Comparison of ENCODE assay signal across 22 cellular contexts in the genomic region with DNA sequence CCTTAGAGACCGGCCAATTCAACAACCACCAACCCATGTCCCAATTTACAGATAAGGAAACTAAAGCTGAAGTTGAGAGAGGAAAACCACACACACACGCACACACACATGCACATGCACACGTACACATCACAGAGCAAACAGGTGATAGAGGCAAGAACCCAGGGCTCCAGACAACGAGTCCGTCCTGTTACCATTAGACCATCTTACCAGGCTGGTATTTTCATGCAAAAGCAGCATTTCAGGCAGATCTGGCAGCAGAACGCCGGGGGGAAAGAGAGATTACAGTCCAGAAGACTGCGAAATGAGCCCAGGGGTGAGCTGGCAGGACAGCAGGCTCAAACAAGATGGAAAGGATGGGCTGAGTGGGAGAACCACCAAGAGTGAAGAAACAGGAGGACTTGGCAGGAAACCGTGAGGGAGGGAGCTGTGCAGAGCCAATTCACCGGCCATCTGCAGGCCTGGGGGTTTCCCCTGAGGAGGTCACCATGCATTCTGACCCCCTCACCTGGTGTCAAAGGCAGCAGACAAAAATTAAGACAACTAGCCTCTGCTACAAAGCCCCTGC. TPM values are rescaled to one million over a fixed set of nuclear protein-coding genes. Genes with fewer than 3 reads are reported as not detected.
DNase-seq lines count a peak whose midpoint lies in the region; FAIRE-seq and TF ChIP-seq lines count a peak whose summit lies in the region.
"Had no signal": no experiment of that assay in that cellular context is flagged by ENCODE, and none has a peak within 500 bp of the region (broad histone marks: within the 10 kb centered on the region; RNA-seq: fewer than 3 reads in every experiment).

No MANE protein-coding gene starts in this region.

- no peak for TF ChIP-seq CTCF in GM10248 (IDR thresholded peaks at IDR 0.05; ENCODE audit: control extremely low read depth, extremely low read depth, low read depth, missing control alignments)
- TF ChIP-seq CTCF in bronchial epithelial cell (IDR thresholded peaks at IDR 0.05; ENCODE audit: insufficient read depth, low read length, severe bottlenecking), result no peak

- DNase-seq in CD8-positive, alpha-beta memory T cell, result no peak
- DNase-seq in GM10248 (ENCODE audit: extremely low spot score), result peak; percentile 34
- peak; percentile 23 for DNase-seq in bronchial epithelial cell (ENCODE audit: low read depth)
- no peak for DNase-seq in immature natural killer cell
- no peak for DNase-seq in NCI-H2227 (lab: John Stamatoyannopoulos, UW; ENCODE audit: unreplicated experiment)
- no peak for DNase-seq in SW 1271 (lab: John Stamatoyannopoulos, UW)
- DNase-seq in SW480 (ENCODE audit: low spot score), result no peak
- DNase-seq: activated CD4-positive, CD25-positive, alpha-beta regulatory T cell treated with anti-CD3 and anti-CD28 coated beads, Interleukin-2, amount 50 U/mL, for 72 hours; adrenal gland; dermis blood vessel endothelial cell; foreskin keratinocyte; NCI-H1092 treated with DMSO at 0.1 percent for 48 hours; NCI-H1930; OCI-M1; Right ventricle myocardium superior; stimulated activated CD4-positive, alpha-beta T cell treated with anti-CD3 and anti-CD28 coated beads, Interleukin-1b, Interleukin-23, amount 100 ng/mL, for 48 hours had no signal

- H3K4me1 Mint-ChIP-seq in CD8-positive, alpha-beta memory T cell, result peaks cover 0 to 15% (median 10%) of the 10 kb centered on the region in 3 donors
- H3K4me1 Mint-ChIP-seq in immature natural killer cell, result peaks cover 12 to 14% of the 10 kb centered on the region in 2 donors

- POLR2A ChIA-PET in CD8-positive, alpha-beta memory T cell (lab: Charles Lee), result no interaction called here
- POLR2A ChIA-PET in GM10248 (lab: Yijun Ruan, JAX), result interaction anchor here (0.7 kb wide), 1 partner anchor 908 kb away, joined by 4 read pairs; no protein-coding TSS in a partner anchor

- no peaks in the 10 kb centered on the region for H3K36me3 ChIP-seq in CD8-positive, alpha-beta memory T cell (ENCODE audit: insufficient read depth, low read length)
- no peaks in the 10 kb centered on the region for H3K36me3 ChIP-seq in bronchial epithelial cell (ENCODE audit: control insufficient read depth, insufficient read depth, low read length)
- H3K36me3 ChIP-seq: breast epithelium had no signal

- H3K4me3 Mint-ChIP-seq in CD8-positive, alpha-beta memory T cell, result peak overlapping the region in 1 of 7 donors; percentile 32
- H3K4me3 Mint-ChIP-seq in immature natural killer cell, result no peak overlapping the region
- H3K4me3 Mint-ChIP-seq: stimulated activated memory B cell treated with anti-CD40 and anti-IgM and Interleukin-4, amounts not matched to agents 10 μg/mL and 1 μg/mL and 100 μg/mL, for 72 hours had no signal

- H3K27ac Mint-ChIP-seq in CD8-positive, alpha-beta memory T cell, result peak overlapping the region in 7 of 8 donors; percentile 60 to 93 (median 74)
- H3K27ac Mint-ChIP-seq in immature natural killer cell, result peak overlapping the region in 5 of 6 donors; percentile 17 to 89 (median 76)
- H3K27ac Mint-ChIP-seq: stimulated activated memory B cell treated with anti-CD40 and anti-IgM and Interleukin-4, amounts not matched to agents 10 μg/mL and 1 μg/mL and 100 μg/mL, for 72 hours had no signal

- H3K27me3 Mint-ChIP-seq in CD8-positive, alpha-beta memory T cell, result no peaks in the 10 kb centered on the region
- H3K27me3 Mint-ChIP-seq in immature natural killer cell (ENCODE audit: low read depth in 3 of 3), result peaks cover 0 to 2% (median 0%) of the 10 kb centered on the region in 3 donors
- H3K27me3 Mint-ChIP-seq: stimulated activated memory B cell treated with anti-CD40 and anti-IgM and Interleukin-4, amounts not matched to agents 10 μg/mL and 1 μg/mL and 100 μg/mL, for 72 hours had no signal

- H3K9me3 ChIP-seq in CD8-positive, alpha-beta memory T cell (ENCODE audit: low read length), result no peaks in the 10 kb centered on the region
- H3K9me3 ChIP-seq: adrenal gland, breast epithelium, suprapubic skin had no signal

- no peaks in the 10 kb centered on the region for H3K4me1 ChIP-seq in CD8-positive, alpha-beta memory T cell (ENCODE audit: insufficient read depth, low read length)
- H3K4me1 ChIP-seq: adrenal gland, breast epithelium, foreskin keratinocyte, suprapubic skin had no signal

- H3K27me3 ChIP-seq in CD8-positive, alpha-beta memory T cell (ENCODE audit: insufficient read depth, low read length, poor library complexity, severe bottlenecking), result no peaks in the 10 kb centered on the region
- H3K27me3 ChIP-seq in bronchial epithelial cell (ENCODE audit: control insufficient read depth, insufficient read depth, low read length), result no peaks in the 10 kb centered on the region
- H3K27me3 ChIP-seq: adrenal gland, breast epithelium, foreskin keratinocyte, suprapubic skin had no signal

- H3K27ac ChIP-seq in CD8-positive, alpha-beta memory T cell (ENCODE audit: low read depth, low read length), result no peak overlapping the region
- H3K27ac ChIP-seq: adrenal gland, breast epithelium, foreskin keratinocyte, suprapubic skin had no signal

- H3K9me3 Mint-ChIP-seq in CD8-positive, alpha-beta memory T cell, result no peaks in the 10 kb centered on the region
- no peaks in the 10 kb centered on the region for H3K9me3 Mint-ChIP-seq in immature natural killer cell

- FAIRE-seq in bronchial epithelial cell (lab: Jason Lieb, UNC), result peak; percentile 75
- FAIRE-seq: endothelial cell of umbilical vein, GM12891, urothelium cell line had no signal

- CTCF ChIA-PET in CD8-positive, alpha-beta memory T cell (lab: Charles Lee), result interaction anchor here (1.0 kb wide), 1 partner anchor 59 kb away, joined by 3 read pairs; no protein-coding TSS in a partner anchor
- CTCF ChIA-PET in GM10248 (lab: Yijun Ruan, JAX), result interaction anchor here (0.9 to 2.3 kb wide), 5 partner anchors 10 to 59 kb away, joined by 3 to 8 read pairs (median 5); no protein-coding TSS in a partner anchor

- no peak overlapping the region for H3K4me3 ChIP-seq in CD8-positive, alpha-beta memory T cell (ENCODE audit: low read length)
- H3K4me3 ChIP-seq in bronchial epithelial cell (ENCODE audit: low read depth, low read length), result no peak overlapping the region
- H3K4me3 ChIP-seq: adrenal gland, breast epithelium, suprapubic skin had no signal

- peaks cover 12 to 23% (median 13%) of the 10 kb centered on the region in 3 donors for H3K36me3 Mint-ChIP-seq in CD8-positive, alpha-beta memory T cell
- peaks cover 12 to 23% (median 19%) of the 10 kb centered on the region in 3 donors for H3K36me3 Mint-ChIP-seq in immature natural killer cell

RNA-seq across cellular contexts. Expression of a gene that starts 43.4 kb away (rescaled TPM):
- total RNA-seq in CD8-positive, alpha-beta memory T cell, result 10 to 100 TPM; 11.8 to 12.1 TPM
- polyA plus RNA-seq in CD8-positive, alpha-beta memory T cell, result 28.6 TPM
- 11.3 and 20.7 TPM in 2 replicates for total RNA-seq in bronchial epithelial cell
- 10 to 100 TPM; 35.6 to 65.0 (median 37.9) TPM for polyA plus RNA-seq in immature natural killer cell

RNA-seq across cellular contexts. Expression of a gene that starts 48.2 kb away (rescaled TPM):
- total RNA-seq in CD8-positive, alpha-beta memory T cell, result 100 to 1,000 TPM; 306 to 325 TPM
- polyA plus RNA-seq in CD8-positive, alpha-beta memory T cell, result 88.7 TPM
- 15.8 and 19.5 TPM in 2 replicates for total RNA-seq in bronchial epithelial cell
- 100 to 1,000 TPM; 135 to 156 (median 138) TPM for polyA plus RNA-seq in immature natural killer cell

Comparison
In these comparisons a context has a peak if more than half of its experiments do, and no peak if none do; other contexts are left out.
1. DNase-seq: peak in GM10248 (single experiment) and bronchial epithelial cell (single experiment); none in CD8-positive, alpha-beta memory T cell (0 of 5), immature natural killer cell (0 of 3), NCI-H2227 (single experiment), SW 1271 (0 of 2) and SW480 (single experiment).
2. RNA of a gene that starts 48.2 kb away (total RNA-seq): 306 to 325 TPM in CD8-positive, alpha-beta memory T cell; 15.8 to 19.5 TPM in bronchial epithelial cell; every median in the first group is over 10 times any median in the second.